ENCODE assay signal across 8 cellular contexts in the genomic region with DNA sequence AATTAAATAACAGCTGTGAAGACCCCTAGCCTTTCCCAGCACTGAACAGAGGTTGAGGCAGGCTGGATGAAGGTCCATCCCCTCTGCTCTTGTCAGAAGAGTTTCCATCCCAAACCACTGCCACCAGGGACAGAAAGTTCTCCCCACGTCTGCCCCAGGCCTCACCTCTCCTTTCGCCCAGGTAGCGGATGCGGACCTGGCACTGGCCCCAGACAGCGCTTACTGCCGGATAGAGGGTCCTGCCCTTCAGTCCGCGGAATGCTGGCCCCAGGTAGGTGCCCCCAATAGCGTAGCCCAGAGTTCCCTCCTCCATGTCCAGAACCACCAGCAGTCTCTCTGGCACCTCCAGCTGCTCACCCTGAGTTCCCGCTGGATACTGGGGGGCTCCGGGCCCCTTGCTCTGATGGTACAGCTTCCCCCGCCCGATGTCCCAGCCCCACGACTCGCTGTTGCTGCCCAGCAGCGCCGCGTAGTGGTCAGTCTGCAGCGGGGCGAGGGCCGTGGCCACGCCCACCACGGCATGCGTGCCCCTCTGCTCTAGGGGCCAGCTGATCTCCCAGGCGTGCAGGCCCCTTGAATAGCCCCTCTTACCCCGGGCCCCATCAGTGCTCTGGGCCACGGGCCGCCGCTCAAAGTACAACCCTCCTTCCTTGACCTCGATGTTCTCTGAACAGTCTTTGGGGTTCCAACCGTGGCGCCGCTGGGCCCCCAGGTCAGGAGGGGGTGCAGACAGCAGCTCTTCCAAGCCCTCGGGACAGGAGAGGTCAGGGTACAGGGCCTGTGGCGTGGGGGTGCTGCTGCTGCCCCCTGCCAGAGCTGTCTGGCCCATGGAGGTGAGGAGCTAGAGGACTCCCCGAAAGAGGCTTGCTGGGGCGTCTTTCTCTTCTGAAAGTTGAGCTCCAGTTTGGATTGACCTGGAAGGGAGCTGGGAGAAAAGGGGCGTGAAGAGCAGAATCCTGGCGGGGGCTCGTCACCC. TPM values are rescaled to one million over a fixed set of nuclear protein-coding genes. Genes with fewer than 3 reads are reported as not detected.
DNase-seq lines count a peak whose midpoint lies in the region; ATAC-seq and TF ChIP-seq lines count a peak whose summit lies in the region.

No MANE protein-coding gene starts in this region.

- ATAC-seq in HG03066 (IDR thresholded peaks at IDR 0.05; ENCODE audit: low read depth, unreplicated experiment) (peak; percentile 36), GM18873 (IDR thresholded peaks at IDR 0.05; ENCODE audit: low FRiP score, unreplicated experiment) (no peak)

- peaks cover 30% of the 10 kb centered on the region for H3K4me1 Mint-ChIP-seq in endothelial cell (ENCODE audit: unreplicated experiment)

- DNase-seq in GM10266 (ENCODE audit: extremely low spot score), result peak; percentile 90
- DNase-seq in NCI-H82 (lab: John Stamatoyannopoulos, UW), result peak; percentile 92
- peak; percentile 43 for DNase-seq in activated CD8-positive, alpha-beta memory T cell treated with anti-CD3 and anti-CD28 coated beads, Interleukin-2, amount 50 U/mL, for 1 hour (ENCODE audit: extremely low read depth)
- DNase-seq in endothelial cell (ENCODE audit: low spot score), result peak; percentile 95
- DNase-seq in midbrain (lab: John Stamatoyannopoulos, UW), result peak; percentile 85
- peak; percentile 77 to 81 for DNase-seq in stimulated activated CD8-positive, alpha-beta memory T cell treated with anti-CD3 and anti-CD28 coated beads, Interleukin-15, amount 100 ng/mL, for 48 hours (ENCODE audit: low read depth in 2 of 2)

- peaks cover 15% of the 10 kb centered on the region for H3K27me3 Mint-ChIP-seq in endothelial cell (ENCODE audit: unreplicated experiment)

- peaks cover 31% of the 10 kb centered on the region for H3K36me3 Mint-ChIP-seq in endothelial cell (ENCODE audit: low read depth, unreplicated experiment)

- peak overlapping the region; percentile 24 for H3K27ac Mint-ChIP-seq in endothelial cell (ENCODE audit: unreplicated experiment)

- peak overlapping the region; percentile 94 for H3K4me3 Mint-ChIP-seq in endothelial cell (ENCODE audit: unreplicated experiment)

- no peaks in the 10 kb centered on the region for H3K9me3 Mint-ChIP-seq in endothelial cell (ENCODE audit: unreplicated experiment)

- TF ChIP-seq CTCF in GM10266 (IDR thresholded peaks at IDR 0.05; ENCODE audit: control insufficient read depth, insufficient read depth, low read depth, missing control alignments) (peak; percentile 100), endothelial cell (IDR thresholded peaks at IDR 0.05; ENCODE audit: unreplicated experiment) (peak; percentile 78)

RNA-seq across cellular contexts. Expression of gene SPSB2, which starts 0.7 kb away (rescaled TPM):
- total RNA-seq in endothelial cell (ENCODE audit: unreplicated experiment), result 6.7 TPM

RNA-seq across cellular contexts. Expression of gene TPI1, which starts 5.0 kb away (rescaled TPM):
- total RNA-seq in endothelial cell (ENCODE audit: unreplicated experiment), result 356 TPM

RNA-seq across cellular contexts. Expression of gene USP5, which starts 20.4 kb away (rescaled TPM):
- 119 TPM for total RNA-seq in endothelial cell (ENCODE audit: unreplicated experiment)

RNA-seq across cellular contexts. Expression of gene CDCA3, which starts 21.3 kb away (rescaled TPM):
- 6.2 TPM for total RNA-seq in endothelial cell (ENCODE audit: unreplicated experiment)

RNA-seq across cellular contexts. Expression of gene GNB3, which starts 31.6 kb away (rescaled TPM):
- total RNA-seq in endothelial cell (ENCODE audit: unreplicated experiment), result 9.0 TPM

Comparison
In these comparisons a context has a peak if more than half of its experiments do, and no peak if none do; other contexts are left out.
1. DNase-seq: peak in every context shown above with its lines; median percentile 95 in endothelial cell; 92 in NCI-H82; 90 in GM10266; 85 in midbrain; 79 in stimulated activated CD8-positive, alpha-beta memory T cell treated with anti-CD3 and anti-CD28 coated beads, Interleukin-15, amount 100 ng/mL, for 48 hours; 43 in activated CD8-positive, alpha-beta memory T cell treated with anti-CD3 and anti-CD28 coated beads, Interleukin-2, amount 50 U/mL, for 1 hour.